1 cellular context compared by ENCODE assay signal in the genomic region with DNA sequence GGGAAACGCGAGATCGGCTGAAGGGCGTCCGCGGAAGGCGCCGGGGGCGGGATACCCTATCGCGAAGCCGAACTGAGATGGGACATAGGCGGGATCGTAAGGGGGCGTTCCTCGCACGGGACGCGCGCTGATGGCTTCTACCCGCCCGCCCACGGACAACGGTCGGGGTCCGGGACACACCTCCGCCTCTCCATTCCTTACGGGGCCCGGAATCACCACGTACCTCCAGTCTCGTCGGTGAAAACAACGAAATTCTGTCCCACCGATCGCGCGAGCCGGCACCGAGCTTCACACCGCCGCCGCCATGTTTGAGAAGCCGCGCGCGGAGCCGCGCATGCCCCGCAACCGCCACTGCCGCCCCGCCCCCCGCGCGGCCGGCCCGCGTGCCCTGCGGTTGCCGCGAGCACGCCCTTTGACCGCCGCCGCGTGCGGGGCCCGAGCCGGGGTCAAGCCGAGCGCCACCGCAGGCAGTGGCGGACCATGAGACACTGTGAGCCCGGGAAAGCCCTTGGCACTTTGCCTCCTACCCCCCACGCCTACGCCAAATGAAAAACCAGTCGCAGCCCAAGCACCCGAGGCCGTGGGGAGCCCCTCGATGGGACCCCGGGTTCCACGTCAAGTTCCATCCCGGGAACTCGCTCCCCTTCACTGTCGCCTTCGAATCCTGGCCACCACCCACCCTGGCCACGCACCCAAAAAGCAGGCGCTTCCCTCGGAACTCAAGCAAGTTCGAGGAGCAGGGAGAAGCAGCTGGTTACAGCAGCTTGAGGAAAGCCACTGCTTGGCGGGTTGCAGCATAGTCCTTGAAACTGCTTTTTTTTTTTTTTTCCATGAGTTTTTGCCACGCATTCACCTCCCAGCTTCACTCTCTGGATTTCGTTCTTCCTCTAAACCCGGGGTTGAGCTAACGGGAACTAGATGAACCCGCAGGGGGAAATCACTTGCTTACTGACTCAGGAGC.
TF ChIP-seq lines count a peak whose summit lies in the region.

Gene SCML2 (minus strand): TSS at position 320 of the 961 bp plus-strand sequence. CDS start 20,617 bp downstream, outside the sequence.

TF ChIP-seq in K562, 482 proteins besides CTCF, POLR2A, EP300 and RAD21 (continued from another document and continues in another):
- TF ChIP-seq ZNF407 (IDR thresholded peaks at IDR 0.05; ENCODE audit: low read depth) (no peak), SMARCC2 (IDR thresholded peaks at IDR 0.05; ENCODE audit: low read depth) (no peak), CSDE1 (IDR thresholded peaks at IDR 0.05) (no peak), MBD2 (IDR thresholded peaks at IDR 0.05; ENCODE audit: borderline replicate concordance, low read depth) (0 out of 2 replicates have a peak, but pooled peaks have one; percentile 16), ZNF740 (CRISPR knock-in tag; IDR thresholded peaks at IDR 0.05) (peak; percentile 73), ZNF740 (tag; IDR thresholded peaks at IDR 0.05) (no peak; a peak in 1 of 4 replicates), ELK3 (CRISPR knock-in tag; IDR thresholded peaks at IDR 0.05) (no peak), MLLT1 (IDR thresholded peaks at IDR 0.05) (no peak), ZBTB1 (CRISPR knock-in tag; IDR thresholded peaks at IDR 0.05; ENCODE audit: borderline replicate concordance, low read depth) (peak; percentile 98), CXXC5 (CRISPR knock-in tag; IDR thresholded peaks at IDR 0.05) (peak; percentile 97), RCOR1 (IDR thresholded peaks at IDR 0.05; ENCODE audit: borderline replicate concordance in 1 of 2, low read depth in 2 of 2, low read length in 2 of 2) (0 out of 4 replicates have a peak, but pooled peaks of 1 of the 2 experiments have one; percentile 29), FOXJ2 (tag; IDR thresholded peaks at IDR 0.05) (no peak), KDM4B (IDR thresholded peaks at IDR 0.05; ENCODE audit: borderline replicate concordance in 2 of 2, low read depth in 1 of 2) (no peak), CEBPG (CRISPR knock-in tag; IDR thresholded peaks at IDR 0.05) (no peak), CEBPG (tag; conservative IDR thresholded peaks at IDR 0.05 in 1 of 2, IDR thresholded peaks at IDR 0.05 in 1 of 2) (no peak), E2F8 (IDR thresholded peaks at IDR 0.05; ENCODE audit: low read depth, partially characterized antibody) (no peak), EGR1 (conservative IDR thresholded peaks at IDR 0.05) (no peak; the same call in 1 of the 2 replicates), COPS2 (conservative IDR thresholded peaks at IDR 0.05) (no peak), CHD1 (IDR thresholded peaks at IDR 0.05; ENCODE audit: low read length) (no peak), PPARD (CRISPR knock-in tag; IDR thresholded peaks at IDR 0.05) (no peak), ZC3H8 (IDR thresholded peaks at IDR 0.05) (no peak), NUFIP1 (IDR thresholded peaks at IDR 0.05; ENCODE audit: partially characterized antibody) (no peak), PCBP2 (IDR thresholded peaks at IDR 0.05; ENCODE audit: low read depth, low read length, poor library complexity, severe bottlenecking) (no peak), CCNT2 (IDR thresholded peaks at IDR 0.05; ENCODE audit: borderline replicate concordance, extremely low read depth, insufficient read length, low read depth, low read length) (peak; percentile 98)
- TF ChIP-seq, protein P1, sequence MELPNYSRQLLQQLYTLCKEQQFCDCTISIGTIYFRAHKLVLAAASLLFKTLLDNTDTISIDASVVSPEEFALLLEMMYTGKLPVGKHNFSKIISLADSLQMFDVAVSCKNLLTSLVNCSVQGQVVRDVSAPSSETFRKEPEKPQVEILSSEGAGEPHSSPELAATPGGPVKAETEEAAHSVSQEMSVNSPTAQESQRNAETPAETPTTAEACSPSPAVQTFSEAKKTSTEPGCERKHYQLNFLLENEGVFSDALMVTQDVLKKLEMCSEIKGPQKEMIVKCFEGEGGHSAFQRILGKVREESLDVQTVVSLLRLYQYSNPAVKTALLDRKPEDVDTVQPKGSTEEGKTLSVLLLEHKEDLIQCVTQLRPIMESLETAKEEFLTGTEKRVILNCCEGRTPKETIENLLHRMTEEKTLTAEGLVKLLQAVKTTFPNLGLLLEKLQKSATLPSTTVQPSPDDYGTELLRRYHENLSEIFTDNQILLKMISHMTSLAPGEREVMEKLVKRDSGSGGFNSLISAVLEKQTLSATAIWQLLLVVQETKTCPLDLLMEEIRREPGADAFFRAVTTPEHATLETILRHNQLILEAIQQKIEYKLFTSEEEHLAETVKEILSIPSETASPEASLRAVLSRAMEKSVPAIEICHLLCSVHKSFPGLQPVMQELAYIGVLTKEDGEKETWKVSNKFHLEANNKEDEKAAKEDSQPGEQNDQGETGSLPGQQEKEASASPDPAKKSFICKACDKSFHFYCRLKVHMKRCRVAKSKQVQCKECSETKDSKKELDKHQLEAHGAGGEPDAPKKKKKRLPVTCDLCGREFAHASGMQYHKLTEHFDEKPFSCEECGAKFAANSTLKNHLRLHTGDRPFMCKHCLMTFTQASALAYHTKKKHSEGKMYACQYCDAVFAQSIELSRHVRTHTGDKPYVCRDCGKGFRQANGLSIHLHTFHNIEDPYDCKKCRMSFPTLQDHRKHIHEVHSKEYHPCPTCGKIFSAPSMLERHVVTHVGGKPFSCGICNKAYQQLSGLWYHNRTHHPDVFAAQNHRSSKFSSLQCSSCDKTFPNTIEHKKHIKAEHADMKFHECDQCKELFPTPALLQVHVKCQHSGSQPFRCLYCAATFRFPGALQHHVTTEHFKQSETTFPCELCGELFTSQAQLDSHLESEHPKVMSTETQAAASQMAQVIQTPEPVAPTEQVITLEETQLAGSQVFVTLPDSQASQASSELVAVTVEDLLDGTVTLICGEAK (IDR thresholded peaks at IDR 0.05), result no peak
- TF ChIP-seq, protein P1 (CRISPR knock-in tag; IDR thresholded peaks at IDR 0.05), result no peak
